8 cellular contexts compared by ENCODE assay signal in genomic region chr3:9398715-9399708, GRCh38. TPM values are rescaled to one million over a fixed set of nuclear protein-coding genes. Genes with fewer than 3 reads are reported as not detected.
DNase-seq lines count a peak whose midpoint lies in the region; ATAC-seq and TF ChIP-seq lines count a peak whose summit lies in the region.

No MANE protein-coding gene starts in this region.

- peak overlapping the region; percentile 92 for H3K27ac Mint-ChIP-seq in Calu3 (ENCODE audit: unreplicated experiment)
- H3K27ac Mint-ChIP-seq in endothelial cell (ENCODE audit: unreplicated experiment), result peak overlapping the region; percentile 100
- H3K27ac Mint-ChIP-seq in natural killer cell treated with Interleukin-12 subunit alpha and Interleukin-12 subunit beta and Interleukin-15 and Interleukin-18, amount 100 ng/mL, for 72 hours, result peak overlapping the region; percentile 96 to 97

- H3K9me3 Mint-ChIP-seq in Calu3 (ENCODE audit: low read depth, unreplicated experiment) (no peaks in the 10 kb centered on the region), endothelial cell (ENCODE audit: unreplicated experiment) (no peaks in the 10 kb centered on the region)
- no peaks in the 10 kb centered on the region for H3K9me3 Mint-ChIP-seq in natural killer cell treated with Interleukin-12 subunit alpha and Interleukin-12 subunit beta and Interleukin-15 and Interleukin-18, amount 100 ng/mL, for 72 hours

- H3K36me3 Mint-ChIP-seq in Calu3 (ENCODE audit: insufficient read depth, unreplicated experiment) (peaks cover 72% of the 10 kb centered on the region), endothelial cell (ENCODE audit: low read depth, unreplicated experiment) (peaks cover 38% of the 10 kb centered on the region)
- peaks cover 28% of the 10 kb centered on the region for H3K36me3 Mint-ChIP-seq in natural killer cell treated with Interleukin-12 subunit alpha and Interleukin-12 subunit beta and Interleukin-15 and Interleukin-18, amount 100 ng/mL, for 72 hours

- no peak for TF ChIP-seq CTCF in Calu3 (IDR thresholded peaks at IDR 0.05; ENCODE audit: unreplicated experiment)
- no peak for TF ChIP-seq CTCF in endothelial cell (IDR thresholded peaks at IDR 0.05; ENCODE audit: unreplicated experiment)

- H3K27me3 Mint-ChIP-seq in Calu3 (ENCODE audit: unreplicated experiment) (no peaks in the 10 kb centered on the region), endothelial cell (ENCODE audit: unreplicated experiment) (peaks cover 40% of the 10 kb centered on the region)
- H3K27me3 Mint-ChIP-seq in natural killer cell treated with Interleukin-12 subunit alpha and Interleukin-12 subunit beta and Interleukin-15 and Interleukin-18, amount 100 ng/mL, for 72 hours, result no peaks in the 10 kb centered on the region

- H3K4me1 Mint-ChIP-seq in Calu3 (ENCODE audit: low read depth, unreplicated experiment), result peaks cover 31% of the 10 kb centered on the region
- H3K4me1 Mint-ChIP-seq in endothelial cell (ENCODE audit: unreplicated experiment), result peaks cover 70% of the 10 kb centered on the region
- H3K4me1 Mint-ChIP-seq in natural killer cell treated with Interleukin-12 subunit alpha and Interleukin-12 subunit beta and Interleukin-15 and Interleukin-18, amount 100 ng/mL, for 72 hours (ENCODE audit: low read depth in 2 of 2), result peaks cover 55 to 70% of the 10 kb centered on the region in 2 donors

- no peak for ATAC-seq in natural killer cell treated with Interleukin-12 subunit alpha and Interleukin-12 subunit beta and Interleukin-15 and Interleukin-18, amount 100 ng/mL, for 72 hours
- ATAC-seq in HG03460 (IDR thresholded peaks at IDR 0.05; ENCODE audit: unreplicated experiment), result no peak

- DNase-seq in Calu3, result no peak
- DNase-seq in HT1080 (ENCODE audit: low read depth), result peak; percentile 38
- peak; percentile 5 for DNase-seq in T-helper 22 cell (ENCODE audit: low read depth)
- no peak for DNase-seq in endothelial cell (ENCODE audit: low spot score)
- DNase-seq in natural killer cell treated with Interleukin-12 subunit alpha and Interleukin-12 subunit beta and Interleukin-15 and Interleukin-18, amount 100 ng/mL, for 72 hours (ENCODE audit: low spot score), result no peak
- DNase-seq in NCI-H2196 treated with DMSO at 0.1 percent for 48 hours (lab: John Stamatoyannopoulos, UW; ENCODE audit: unreplicated experiment), result no peak
- DNase-seq in middle frontal gyrus (ENCODE audit: extremely low spot score, low spot score), result no peak

- H3K4me3 Mint-ChIP-seq in Calu3 (ENCODE audit: low read depth, unreplicated experiment) (peak overlapping the region; percentile 93), endothelial cell (ENCODE audit: unreplicated experiment) (peak overlapping the region; percentile 100)
- H3K4me3 Mint-ChIP-seq in natural killer cell treated with Interleukin-12 subunit alpha and Interleukin-12 subunit beta and Interleukin-15 and Interleukin-18, amount 100 ng/mL, for 72 hours, result peak overlapping the region; percentile 97

- intact Hi-C loops in Calu3 (cut with micrococcal nuclease; ENCODE audit: unreplicated experiment), result loop anchor here (1.0 kb wide), 1 partner anchor 23 kb away; no protein-coding TSS in a partner anchor

- BruUV-seq in Calu3 (replicated peaks; lab: Mats Ljungman, UMichigan), result TSS peak; percentile 21

- CTCF ChIA-PET in Calu3 (lab: Charles Lee), result interaction anchor here (0.8 to 0.9 kb wide), 2 partner anchors 12 to 45 kb away, joined by 3 read pairs; no protein-coding TSS in a partner anchor

RNA-seq across cellular contexts. Expression of gene SETD5, which starts 1.6 kb away (rescaled TPM):
- 132 and 158 TPM in 2 replicates for total RNA-seq in Calu3 (2022)
- 43.9 and 65.2 TPM in 2 replicates for total RNA-seq in HT1080 (2014; rRNA removed; shearing (Covaris generic))
- 34.5 and 44.0 TPM in 2 replicates for polyA plus RNA-seq in HT1080 (2015; cell fraction: cytosol; rRNA removed)
- polyA plus RNA-seq in HT1080 (2015; cell fraction: nucleus; rRNA removed), result 128 and 158 TPM in 2 replicates
- total RNA-seq in endothelial cell (ENCODE audit: unreplicated experiment), result 246 TPM
- total RNA-seq in natural killer cell treated with Interleukin-12 subunit alpha and Interleukin-12 subunit beta and Interleukin-15 and Interleukin-18, amount 100 ng/mL, for 72 hours, result 100 to 1,000 TPM; 131 to 188 TPM

RNA-seq across cellular contexts. Expression of gene THUMPD3, which starts 36.2 kb away (rescaled TPM):
- total RNA-seq in Calu3 (2022) (43.6 and 57.7 TPM in 2 replicates), endothelial cell (ENCODE audit: unreplicated experiment) (27.4 TPM)
- total RNA-seq in HT1080 (2014; rRNA removed; shearing (Covaris generic)), result 46.3 and 47.2 TPM in 2 replicates
- polyA plus RNA-seq in HT1080 (2015; cell fraction: cytosol; rRNA removed), result 41.6 and 44.5 TPM in 2 replicates
- 59.1 and 76.1 TPM in 2 replicates for polyA plus RNA-seq in HT1080 (2015; cell fraction: nucleus; rRNA removed)
- total RNA-seq in natural killer cell treated with Interleukin-12 subunit alpha and Interleukin-12 subunit beta and Interleukin-15 and Interleukin-18, amount 100 ng/mL, for 72 hours, result 10 to 100 TPM; 54.3 to 55.9 TPM

Comparison
In these comparisons a context has a peak if more than half of its experiments do, and no peak if none do; other contexts are left out.
1. DNase-seq: peak in HT1080 (single experiment) and T-helper 22 cell (single experiment); none in Calu3 (single experiment), endothelial cell (single experiment), natural killer cell treated with Interleukin-12 subunit alpha and Interleukin-12 subunit beta and Interleukin-15 and Interleukin-18, amount 100 ng/mL, for 72 hours (single experiment), NCI-H2196 treated with DMSO at 0.1 percent for 48 hours (single experiment) and middle frontal gyrus (single experiment).
2. Peak in every context shown above with its lines, with median percentiles within 50 percentile points of each other: H3K27ac Mint-ChIP-seq and H3K4me3 Mint-ChIP-seq.